Comparison of ENCODE assay signal across 8 cellular contexts in the genomic region with DNA sequence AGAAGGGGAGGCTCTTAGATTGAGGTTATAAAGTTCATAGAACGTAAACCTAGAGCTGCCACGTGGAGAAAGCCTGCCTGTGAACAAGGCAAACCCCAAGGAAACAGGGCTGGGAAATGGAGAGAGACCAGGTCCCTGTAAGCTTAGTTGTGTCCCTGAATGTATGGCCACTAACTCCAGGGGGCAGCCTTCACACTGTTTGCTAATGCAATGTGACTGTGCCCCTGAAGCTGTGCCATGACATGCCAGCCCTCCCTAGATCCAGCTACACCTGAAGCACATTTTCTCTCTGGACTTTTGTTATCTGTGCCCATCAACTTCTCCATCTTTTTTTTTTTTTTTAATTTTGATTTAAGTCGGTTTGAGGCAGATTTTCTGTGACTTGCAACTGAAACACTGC.
DNase-seq lines count a peak whose midpoint lies in the region; ATAC-seq, FAIRE-seq and TF ChIP-seq lines count a peak whose summit lies in the region.

No MANE protein-coding gene starts in this region.

- H3K4me1 ChIP-seq in iPS DF 6.9 (ENCODE audit: control insufficient read depth, insufficient read depth, low read length) (no peaks in the 10 kb centered on the region), prostate gland (replicated peaks) (no peaks in the 10 kb centered on the region)

- H3K27ac ChIP-seq in iPS DF 6.9 (ENCODE audit: low read length): no peak overlapping the region
- H3K27ac ChIP-seq in prostate gland: no peak overlapping the region

- FAIRE-seq in RCC 7860 (lab: Jason Lieb, UNC): no peak

- WGBS in iPS DF 6.9 (ENCODE audit: insufficient coverage, insufficient read length): no CpG with 5 or more reads among the region's 3 CpGs
- 82% methylated on average over 3 of the region's 3 CpGs for whole genome bisulfite sequencing in prostate gland

- DNase-seq in Daoy (ENCODE audit: low read depth) (peak; percentile 41), UCSD-AML1 (lab: John Stamatoyannopoulos, UW; ENCODE audit: unreplicated experiment) (peak; percentile 23), iPS DF 6.9 (ENCODE audit: low read depth, low spot score) (peak; percentile 25), prostate gland (ENCODE audit: low spot score) (no peak), RCC 7860 (ENCODE audit: low spot score) (no peak)

- H3K9me3 ChIP-seq in iPS DF 6.9 (ENCODE audit: control insufficient read depth, insufficient read depth, low read length) (no peaks in the 10 kb centered on the region), prostate gland (no peaks in the 10 kb centered on the region)

- no peak for TF ChIP-seq POLR2A in prostate gland (IDR thresholded peaks at IDR 0.05)

- TF ChIP-seq CTCF in prostate gland (IDR thresholded peaks at IDR 0.05): no peak

- H3K36me3 ChIP-seq in iPS DF 6.9 (ENCODE audit: control insufficient read depth, insufficient read depth, low read length) (no peaks in the 10 kb centered on the region), prostate gland (no peaks in the 10 kb centered on the region)

- H3K4me3 ChIP-seq in iPS DF 6.9 (ENCODE audit: low read length): no peak overlapping the region
- no peak overlapping the region for H3K4me3 ChIP-seq in prostate gland

- H3K27me3 ChIP-seq in iPS DF 6.9 (ENCODE audit: control insufficient read depth, insufficient read depth, low read length) (no peaks in the 10 kb centered on the region), prostate gland (replicated peaks; ENCODE audit: insufficient read depth) (no peaks in the 10 kb centered on the region)

- intact Hi-C loops in prostate gland (cut with DNase I): no loop called here

- peak; percentile 38 for ATAC-seq in HG03442 (IDR thresholded peaks at IDR 0.05; ENCODE audit: unreplicated experiment)
- no peak for ATAC-seq in HG03175 (IDR thresholded peaks at IDR 0.05; ENCODE audit: unreplicated experiment)
- ATAC-seq in GM21423 (IDR thresholded peaks at IDR 0.05; ENCODE audit: unreplicated experiment): no peak

Comparison
In these comparisons a context has a peak if more than half of its experiments do, and no peak if none do; other contexts are left out.
1. DNase-seq: peak in Daoy (single experiment), UCSD-AML1 (single experiment) and iPS DF 6.9 (single experiment); none in prostate gland (single experiment) and RCC 7860 (single experiment).